ENCODE assay signal across 8 cellular contexts in genomic region chr11:46674463-46675287, GRCh38. TPM values are rescaled to one million over a fixed set of nuclear protein-coding genes. Genes with fewer than 3 reads are reported as not detected.
A peak's percentile ranks its signal among the peaks of the same experiment; 100 is the strongest.
DNase-seq lines count a peak whose midpoint lies in the region; ATAC-seq and TF ChIP-seq lines count a peak whose summit lies in the region.

No MANE protein-coding gene starts in this region.

- peaks cover 13% of the 10 kb centered on the region for H3K36me3 Mint-ChIP-seq in glutamatergic neuron (ENCODE audit: unreplicated experiment)

- H3K9ac ChIP-seq in HUES6 (ENCODE audit: low read length), result peak overlapping the region; percentile 43

- H3K4me1 ChIP-seq in HUES6 (ENCODE audit: control insufficient read depth, insufficient read depth, low read length), result peaks cover 26% of the 10 kb centered on the region
- H3K4me1 ChIP-seq in psoas muscle, result peaks cover 17% of the 10 kb centered on the region

- H3K36me3 ChIP-seq in HUES6 (ENCODE audit: control insufficient read depth, insufficient read depth, low read length), result peaks cover 51% of the 10 kb centered on the region
- H3K36me3 ChIP-seq in psoas muscle (ENCODE audit: insufficient read depth in 1 of 2, low read depth in 1 of 2), result peaks cover 3 to 74% of the 10 kb centered on the region in 2 donors

- H3K4me1 Mint-ChIP-seq in glutamatergic neuron (ENCODE audit: low read depth, unreplicated experiment), result peaks cover 25% of the 10 kb centered on the region

- intact Hi-C loops in psoas muscle (cut with DNase I), result loop anchor here in 1 of 2 donors (5.0 kb wide), 1 partner anchor 83 kb away; no protein-coding TSS in a partner anchor

- H3K27ac ChIP-seq in HUES6 (ENCODE audit: low read depth, low read length) (peak overlapping the region; percentile 64; the same call in 1 of the 2 replicates), psoas muscle (peak overlapping the region; percentile 81)

- H3K27me3 ChIP-seq in HUES6 (ENCODE audit: control insufficient read depth, insufficient read depth, low read length), result no peaks in the 10 kb centered on the region
- H3K27me3 ChIP-seq in psoas muscle (ENCODE audit: insufficient read depth in 3 of 3, low read length in 2 of 3), result no peaks in the 10 kb centered on the region

- 50 to 59% (median 52%) methylated on average over 12 of the region's 12 CpGs for WGBS in psoas muscle, 3 donors

- no peaks in the 10 kb centered on the region for H3K9me3 ChIP-seq in HUES6 (ENCODE audit: control insufficient read depth, insufficient read depth, low read depth, low read length)
- no peaks in the 10 kb centered on the region for H3K9me3 ChIP-seq in psoas muscle

- DNase-seq in UCSD-AML1 (lab: John Stamatoyannopoulos, UW; ENCODE audit: unreplicated experiment), result peak; percentile 59
- no peak for DNase-seq in glutamatergic neuron
- DNase-seq in psoas muscle, result peak in 1 of 2 donors; percentile 49
- no peak for DNase-seq in NCI-H2107 treated with DMSO at 0.1 percent for 48 hours (lab: John Stamatoyannopoulos, UW; ENCODE audit: unreplicated experiment)
- DNase-seq in NCI-H2029 (lab: John Stamatoyannopoulos, UW), result no peak

- H3K4me3 Mint-ChIP-seq in glutamatergic neuron (ENCODE audit: unreplicated experiment), result no peak overlapping the region

- TF ChIP-seq CTCF in glutamatergic neuron (IDR thresholded peaks at IDR 0.05; ENCODE audit: partially characterized antibody, unreplicated experiment), result no peak
- no peak for TF ChIP-seq CTCF in psoas muscle (IDR thresholded peaks at IDR 0.05)

- H3K27ac Mint-ChIP-seq in glutamatergic neuron (ENCODE audit: unreplicated experiment), result peak overlapping the region; percentile 62

- H3K27me3 Mint-ChIP-seq in glutamatergic neuron (ENCODE audit: unreplicated experiment), result peaks cover 13% of the 10 kb centered on the region

- peaks cover 21% of the 10 kb centered on the region for H3K9me3 Mint-ChIP-seq in glutamatergic neuron (ENCODE audit: unreplicated experiment)

- H3K4me3 ChIP-seq in HUES6 (ENCODE audit: low read depth, low read length) (peak overlapping the region; percentile 19; the same call in 1 of the 2 replicates), psoas muscle (no peak overlapping the region)

- ATAC-seq in psoas muscle (peak in 2 of 4 donors; percentile 60 to 65), GM18873 (IDR thresholded peaks at IDR 0.05; ENCODE audit: low FRiP score, unreplicated experiment) (no peak), GM21515 (IDR thresholded peaks at IDR 0.05; ENCODE audit: unreplicated experiment) (no peak)

RNA-seq across cellular contexts. Expression of gene ARHGAP1, which starts 25.7 kb away (rescaled TPM):
- total RNA-seq in glutamatergic neuron (ENCODE audit: unreplicated experiment), result 38.4 TPM
- 10 to 100 TPM; 24.9 to 36.1 (median 31.4) TPM for total RNA-seq in psoas muscle
- 10 to 100 TPM; 12.5 to 27.7 (median 20.4) TPM for polyA plus RNA-seq in psoas muscle

RNA-seq across cellular contexts. Expression of gene ZNF408, which starts 26.2 kb away (rescaled TPM):
- total RNA-seq in glutamatergic neuron (ENCODE audit: unreplicated experiment) (10.6 TPM), psoas muscle (10 to 100 TPM in 2 of 4 donors, 1 to 10 TPM in 2; 5.0 to 15.0 (median 9.8) TPM)
- polyA plus RNA-seq in psoas muscle, result 10 to 100 TPM in 1 of 3 donors, 1 to 10 TPM in 2; 9.6 to 12.7 (median 9.9) TPM

RNA-seq across cellular contexts. Expression of gene F2, which starts 44.3 kb away (rescaled TPM):
- total RNA-seq in glutamatergic neuron (ENCODE audit: unreplicated experiment), result 0.29 TPM
- total RNA-seq in psoas muscle, result under 1 TPM in 2 of 4 donors, not detected in 2; 0.16 to 0.26 TPM
- under 1 TPM in 2 of 3 donors, not detected in 1; 0.04 to 0.56 TPM for polyA plus RNA-seq in psoas muscle

RNA-seq across cellular contexts. Expression of gene ATG13, which starts 57.3 kb away (rescaled TPM):
- 87.7 TPM for total RNA-seq in glutamatergic neuron (ENCODE audit: unreplicated experiment)
- 10 to 100 TPM; 27.0 to 50.7 (median 35.8) TPM for total RNA-seq in psoas muscle
- polyA plus RNA-seq in psoas muscle, result 10 to 100 TPM; 16.8 to 50.5 (median 20.5) TPM

RNA-seq across cellular contexts. Expression of gene HARBI1, which starts 57.6 kb away (rescaled TPM):
- total RNA-seq in glutamatergic neuron (ENCODE audit: unreplicated experiment) (11.1 TPM), psoas muscle (1 to 10 TPM; 2.0 to 4.4 (median 2.8) TPM)
- polyA plus RNA-seq in psoas muscle, result 1 to 10 TPM; 3.4 to 8.6 (median 3.8) TPM
